32 cellular contexts compared by ENCODE assay signal in the genomic region with DNA sequence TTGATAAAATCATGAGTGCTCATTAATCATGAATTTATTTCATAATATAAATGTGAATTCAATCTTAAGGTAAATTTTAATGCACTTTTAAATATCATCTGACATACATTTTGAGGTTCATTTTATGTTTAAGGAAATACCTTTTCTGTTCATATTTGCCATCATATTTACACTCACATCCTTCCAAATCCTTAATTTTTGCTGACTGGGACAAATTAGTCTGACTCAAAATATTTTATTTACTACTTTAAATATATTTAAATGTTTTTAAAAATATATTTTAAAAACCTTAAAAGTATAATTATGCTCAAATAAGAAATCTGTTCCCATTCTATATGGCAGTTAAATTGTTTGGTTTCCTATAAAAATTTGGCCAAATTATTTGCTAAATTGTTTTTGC.
"Had no signal": no experiment of that assay in that cellular context is flagged by ENCODE, and none has a peak within 500 bp of the region (broad histone marks: within the 10 kb centered on the region; RNA-seq: fewer than 3 reads in every experiment).

No MANE protein-coding gene starts in this region.

- ATAC-seq: activated CD4-positive, alpha-beta T cell treated with anti-CD3 and anti-CD28 coated beads for 36 hours; activated naive CD4-positive, alpha-beta T cell treated with anti-CD3 and anti-CD28 coated beads, Interleukin-2, amount 50 U/mL, for 72 hours; activated T-cell treated with anti-CD3 and anti-CD28 coated beads, Interleukin-2, amount 50 U/mL, for 72 hours; esophagus mucosa; gastrocnemius medialis; heart left ventricle; T-helper 17 cell had no signal

- DNase-seq: activated CD4-positive, alpha-beta memory T cell treated with anti-CD3 and anti-CD28 coated beads for 36 hours; activated CD4-positive, alpha-beta T cell treated with anti-CD3 and anti-CD28 coated beads for 36 hours; activated CD4-positive, alpha-beta T cell treated with anti-CD3 and anti-CD28 coated beads, Interleukin-2, amount 10 ng/mL, durations not matched to agents 24 days and 14 days; activated CD4-positive, CD25-positive, alpha-beta regulatory T cell; activated CD4-positive, CD25-positive, alpha-beta regulatory T cell treated with anti-CD3 and anti-CD28 coated beads, Interleukin-2, amount 50 U/mL, for 72 hours; activated CD8-positive, alpha-beta memory T cell treated with anti-CD3 and anti-CD28 coated beads, Interleukin-2, amount 50 U/mL, for 48 hours; activated gamma-delta T cell; activated naive CD4-positive, alpha-beta T cell; activated naive CD4-positive, alpha-beta T cell treated with anti-CD3 and anti-CD28 coated beads, Interleukin-2, amount 10 ng/mL, durations not matched to agents 7 days and 5 days; activated naive CD8-positive, alpha-beta T cell treated with anti-CD3 and anti-CD28 coated beads, Interleukin-2, amount 10 ng/mL, durations not matched to agents 7 days and 5 days; activated T-cell treated with anti-CD3 and anti-CD28 coated beads for 4 hours; activated T-cell treated with anti-CD3 and anti-CD28 coated beads, Interleukin-2, amount 50 U/mL, for 24 hours; activated T-cell treated with anti-CD3 and anti-CD28 coated beads, Interleukin-2, amount 50 U/mL, for 72 hours; brain microvascular endothelial cell; dorsolateral prefrontal cortex; effector memory CD4-positive, alpha-beta T cell; endodermal cell; foreskin fibroblast; gastrocnemius medialis; glutamatergic neuron; heart left ventricle; T-helper 1 cell; T-helper 17 cell; T1000 had no signal

- H3K4me3 Mint-ChIP-seq: activated CD4-positive, alpha-beta memory T cell treated with anti-CD3 and anti-CD28 coated beads for 36 hours; activated CD4-positive, alpha-beta T cell treated with anti-CD3 and anti-CD28 coated beads for 36 hours; activated CD4-positive, alpha-beta T cell treated with anti-CD3 and anti-CD28 coated beads, Interleukin-2, amount 10 ng/mL, durations not matched to agents 24 days and 14 days; activated naive CD4-positive, alpha-beta T cell treated with anti-CD3 and anti-CD28 coated beads, Interleukin-2, amount 10 ng/mL, durations not matched to agents 7 days and 5 days; activated naive CD8-positive, alpha-beta T cell treated with anti-CD3 and anti-CD28 coated beads, Interleukin-2, amount 10 ng/mL, durations not matched to agents 7 days and 5 days; activated T-cell treated with anti-CD3 and anti-CD28 coated beads, Interleukin-2, amount 50 U/mL, for 24 hours; activated T-cell treated with anti-CD3 and anti-CD28 coated beads, Interleukin-2, amount 50 U/mL, for 72 hours; central memory CD8-positive, alpha-beta T cell; dendritic cell treated with granulocyte-macrophage colony-stimulating factor and Interleukin-4, amounts not matched to agents 40 ng/mL and 50 ng/mL, for 4 days; endodermal cell; T-helper 17 cell; T-helper 2 cell treated with Interferon-gamma antibody and Interleukin-4, amounts not matched to agents 5 μg/mL and 100 μg/mL, for 36 hours had no signal

- H3K27me3 ChIP-seq: brain microvascular endothelial cell, dorsolateral prefrontal cortex, gastrocnemius medialis, heart left ventricle had no signal

- H3K36me3 ChIP-seq: brain microvascular endothelial cell, gastrocnemius medialis, heart left ventricle had no signal

- H3K4me1 Mint-ChIP-seq: activated CD4-positive, alpha-beta T cell treated with anti-CD3 and anti-CD28 coated beads for 36 hours; activated CD4-positive, alpha-beta T cell treated with anti-CD3 and anti-CD28 coated beads, Interleukin-2, amount 10 ng/mL, durations not matched to agents 24 days and 14 days; activated naive CD4-positive, alpha-beta T cell treated with anti-CD3 and anti-CD28 coated beads, Interleukin-2, amount 10 ng/mL, durations not matched to agents 7 days and 5 days; activated naive CD8-positive, alpha-beta T cell treated with anti-CD3 and anti-CD28 coated beads, Interleukin-2, amount 10 ng/mL, durations not matched to agents 7 days and 5 days; central memory CD8-positive, alpha-beta T cell; endodermal cell; T-helper 17 cell had no signal

- H3K9me3 ChIP-seq: gastrocnemius medialis had no signal

- H3K27ac ChIP-seq: brain microvascular endothelial cell, coronary artery, dorsolateral prefrontal cortex, gastrocnemius medialis, heart left ventricle had no signal

- H3K9me3 Mint-ChIP-seq: activated CD4-positive, alpha-beta T cell treated with anti-CD3 and anti-CD28 coated beads, Interleukin-2, amount 10 ng/mL, durations not matched to agents 24 days and 14 days had no signal

- H3K4me3 ChIP-seq: coronary artery, dorsolateral prefrontal cortex, gastrocnemius medialis, heart left ventricle had no signal

- FAIRE-seq: astrocyte, bronchial epithelial cell had no signal

- H3K36me3 Mint-ChIP-seq: activated CD4-positive, alpha-beta memory T cell treated with anti-CD3 and anti-CD28 coated beads for 36 hours; activated naive CD4-positive, alpha-beta T cell treated with anti-CD3 and anti-CD28 coated beads, Interleukin-2, amount 10 ng/mL, durations not matched to agents 7 days and 5 days; activated naive CD8-positive, alpha-beta T cell treated with anti-CD3 and anti-CD28 coated beads, Interleukin-2, amount 10 ng/mL, durations not matched to agents 7 days and 5 days had no signal

- H3K4me1 ChIP-seq: gastrocnemius medialis, heart left ventricle had no signal

- H3K27me3 Mint-ChIP-seq: activated CD4-positive, alpha-beta memory T cell treated with anti-CD3 and anti-CD28 coated beads for 36 hours; activated CD4-positive, alpha-beta T cell treated with anti-CD3 and anti-CD28 coated beads for 36 hours; activated CD4-positive, alpha-beta T cell treated with anti-CD3 and anti-CD28 coated beads, Interleukin-2, amount 10 ng/mL, durations not matched to agents 24 days and 14 days; activated naive CD4-positive, alpha-beta T cell treated with anti-CD3 and anti-CD28 coated beads, Interleukin-2, amount 10 ng/mL, durations not matched to agents 7 days and 5 days; activated naive CD8-positive, alpha-beta T cell treated with anti-CD3 and anti-CD28 coated beads, Interleukin-2, amount 10 ng/mL, durations not matched to agents 7 days and 5 days; activated T-cell treated with anti-CD3 and anti-CD28 coated beads, Interleukin-2, amount 50 U/mL, for 24 hours; central memory CD8-positive, alpha-beta T cell; dendritic cell treated with granulocyte-macrophage colony-stimulating factor and Interleukin-4, amounts not matched to agents 40 ng/mL and 50 ng/mL, for 4 days; T-helper 17 cell had no signal

- H3K27ac Mint-ChIP-seq: activated CD4-positive, alpha-beta memory T cell treated with anti-CD3 and anti-CD28 coated beads for 36 hours; activated CD4-positive, alpha-beta T cell treated with anti-CD3 and anti-CD28 coated beads for 36 hours; activated CD4-positive, alpha-beta T cell treated with anti-CD3 and anti-CD28 coated beads, Interleukin-2, amount 10 ng/mL, durations not matched to agents 24 days and 14 days; activated naive CD4-positive, alpha-beta T cell treated with anti-CD3 and anti-CD28 coated beads, Interleukin-2, amount 10 ng/mL, durations not matched to agents 7 days and 5 days; activated naive CD4-positive, alpha-beta T cell treated with anti-CD3 and anti-CD28 coated beads, Interleukin-2, amount 50 U/mL, for 72 hours; activated naive CD8-positive, alpha-beta T cell treated with anti-CD3 and anti-CD28 coated beads, Interleukin-2, amount 10 ng/mL, durations not matched to agents 7 days and 5 days; activated T-cell treated with anti-CD3 and anti-CD28 coated beads, Interleukin-2, amount 50 U/mL, for 24 hours; activated T-cell treated with anti-CD3 and anti-CD28 coated beads, Interleukin-2, amount 50 U/mL, for 72 hours; dendritic cell treated with granulocyte-macrophage colony-stimulating factor and Interleukin-4, amounts not matched to agents 40 ng/mL and 50 ng/mL, for 4 days; endodermal cell; T-helper 17 cell; T-helper 2 cell treated with Interferon-gamma antibody and Interleukin-4, amounts not matched to agents 5 μg/mL and 100 μg/mL, for 36 hours had no signal
